Comparison of ENCODE assay signal across 8 cellular contexts in the genomic region with DNA sequence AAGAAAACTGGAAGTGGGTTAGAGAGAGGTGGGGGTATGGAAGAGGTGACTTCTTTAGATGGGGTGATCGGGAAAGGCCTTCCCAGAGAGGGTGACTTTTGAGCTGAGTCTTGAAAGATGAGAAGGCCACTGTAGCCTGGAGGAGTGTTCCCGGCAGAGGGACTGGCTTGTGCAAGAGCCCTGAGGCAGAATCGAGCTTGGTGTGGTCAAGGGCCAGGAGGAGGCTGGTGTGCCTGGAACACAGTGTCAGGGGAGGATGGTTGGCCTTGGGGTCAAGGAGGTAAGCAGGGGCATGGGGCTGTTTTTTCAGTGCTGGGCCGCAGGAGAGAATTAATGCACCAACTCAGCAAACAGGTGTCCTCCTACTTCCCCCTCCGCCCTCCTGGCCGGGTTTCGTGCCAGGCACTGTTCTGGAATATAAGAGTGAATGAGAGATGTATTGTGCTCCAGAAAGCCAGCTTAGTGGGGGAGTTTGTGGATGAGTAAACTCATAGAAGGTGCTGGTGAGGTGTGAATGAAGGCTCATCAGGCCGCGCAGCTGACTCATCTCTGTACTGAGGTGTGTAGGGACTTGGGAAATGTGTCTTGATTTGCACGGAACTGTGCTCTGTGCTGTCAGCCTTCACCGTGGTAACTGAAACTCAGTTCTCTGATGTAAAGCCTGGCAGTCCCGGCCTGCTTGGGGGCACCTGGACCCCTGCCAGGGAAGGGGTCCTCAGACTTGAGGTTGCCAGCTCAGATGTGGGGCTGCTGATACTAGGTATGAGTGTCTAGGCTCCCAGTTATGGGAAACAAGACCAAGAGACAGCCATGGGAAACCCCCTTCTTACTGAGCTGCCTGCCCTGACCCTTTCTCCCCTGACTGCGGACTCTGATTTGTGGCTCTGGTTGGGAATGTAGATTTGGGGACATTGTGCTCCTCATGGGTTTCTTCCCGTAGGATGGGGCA. TPM values are rescaled to one million over a fixed set of nuclear protein-coding genes. Genes with fewer than 3 reads are reported as not detected.
DNase-seq lines count a peak whose midpoint lies in the region; ATAC-seq and TF ChIP-seq lines count a peak whose summit lies in the region.

No MANE protein-coding gene starts in this region.

- H3K4me3 ChIP-seq in epithelial cell of proximal tubule (ENCODE audit: low read depth, low read length) (no peak overlapping the region), left ventricle myocardium inferior (no peak overlapping the region)

- H3K4me1 ChIP-seq in left ventricle myocardium inferior = peaks cover 64% of the 10 kb centered on the region

- intact Hi-C loops in left ventricle myocardium inferior (cut with micrococcal nuclease) (no loop called here), sciatic nerve (cut with DNase I) (no loop called here)

- no peaks in the 10 kb centered on the region for H3K9me3 ChIP-seq in left ventricle myocardium inferior (replicated peaks)

- DNase-seq in activated CD4-positive, alpha-beta T cell treated with anti-CD3 and anti-CD28 coated beads, Interleukin-2, amount 50 U/mL, for 24 hours (ENCODE audit: low read depth in 1 of 2, low spot score in 1 of 2) = peak; percentile 67 to 85
- DNase-seq in epithelial cell of proximal tubule (ENCODE audit: low read depth) (peak; percentile 86), NCI-H2107 treated with DMSO at 0.1 percent for 48 hours (lab: John Stamatoyannopoulos, UW; ENCODE audit: unreplicated experiment) (no peak), left ventricle myocardium inferior (no peak), sciatic nerve (ENCODE audit: low spot score) (no peak)
- peak; percentile 71 for DNase-seq in stimulated activated CD8-positive, alpha-beta memory T cell treated with anti-CD3 and anti-CD28 coated beads, Interleukin-4, amount 100 ng/mL, for 24 hours (ENCODE audit: low read depth)

- no peaks in the 10 kb centered on the region for H3K36me3 ChIP-seq in left ventricle myocardium inferior

- TF ChIP-seq CTCF in epithelial cell of proximal tubule (conservative IDR thresholded peaks at IDR 0.05; ENCODE audit: low read depth, low read length) (no peak), left ventricle myocardium inferior (IDR thresholded peaks at IDR 0.05; ENCODE audit: borderline replicate concordance) (no peak)

- no peak overlapping the region for H3K27ac ChIP-seq in left ventricle myocardium inferior (replicated peaks)

- H3K27me3 ChIP-seq in left ventricle myocardium inferior (ENCODE audit: low read depth) = no peaks in the 10 kb centered on the region

- ATAC-seq in GM19025 (IDR thresholded peaks at IDR 0.05; ENCODE audit: low read depth, unreplicated experiment) (peak; percentile 72), HG03097 (IDR thresholded peaks at IDR 0.05; ENCODE audit: low FRiP score, unreplicated experiment) (peak; percentile 51), sciatic nerve (no peak)

RNA-seq across cellular contexts. Expression of a gene that starts 15.3 kb away (rescaled TPM):
- total RNA-seq in epithelial cell of proximal tubule (7.2 and 19.9 TPM in 2 replicates), left ventricle myocardium inferior (9.5 TPM), sciatic nerve (82.2 TPM)

Comparison
In these comparisons a context has a peak if more than half of its experiments do, and no peak if none do; other contexts are left out.
1. DNase-seq: peak in activated CD4-positive, alpha-beta T cell treated with anti-CD3 and anti-CD28 coated beads, Interleukin-2, amount 50 U/mL, for 24 hours (2 of 2), epithelial cell of proximal tubule (single experiment) and stimulated activated CD8-positive, alpha-beta memory T cell treated with anti-CD3 and anti-CD28 coated beads, Interleukin-4, amount 100 ng/mL, for 24 hours (single experiment); none in NCI-H2107 treated with DMSO at 0.1 percent for 48 hours (single experiment), left ventricle myocardium inferior (single experiment) and sciatic nerve (single experiment).